Comparison of ENCODE assay signal across 8 cellular contexts in genomic region chr5:17189381-17190036, GRCh38. TPM values are rescaled to one million over a fixed set of nuclear protein-coding genes. Genes with fewer than 3 reads are reported as not detected.
DNase-seq lines count a peak whose midpoint lies in the region; ATAC-seq, FAIRE-seq and TF ChIP-seq lines count a peak whose summit lies in the region.

No MANE protein-coding gene starts in this region.

- H3K4me1 ChIP-seq in A549: peaks cover 51% of the 10 kb centered on the region

- no peak overlapping the region for H3K4me3 ChIP-seq in A549
- no peak overlapping the region for H3K4me3 ChIP-seq in coronary artery

- DNase-seq in A549 (ENCODE audit: low read depth in 1 of 2, low spot score in 1 of 2) (peak; percentile 49 to 83), GM18507 (ENCODE audit: extremely low spot score, insufficient read length, low read depth) (peak; percentile 15), NCI-H460 (ENCODE audit: extremely low read depth, low read depth) (peak; percentile 74), coronary artery (ENCODE audit: low spot score) (peak; percentile 77), medulla oblongata (ENCODE audit: extremely low spot score) (peak; percentile 85)
- peak; percentile 21 for DNase-seq in activated CD4-positive, alpha-beta T cell treated with anti-CD3 and anti-CD28 coated beads for 1 hour
- peak; percentile 5 to 16 for DNase-seq in stimulated activated CD8-positive, alpha-beta memory T cell treated with anti-CD3 and anti-CD28 coated beads, Interleukin-4, amount 100 ng/mL, for 1 hour (ENCODE audit: low read depth in 2 of 2, low spot score in 1 of 2)

- TF ChIP-seq RAD21 in A549 (conservative IDR thresholded peaks at IDR 0.05 in 1 of 2, IDR thresholded peaks at IDR 0.05 in 1 of 2): peak; percentile 86 to 95

- no peaks in the 10 kb centered on the region for H3K9me3 ChIP-seq in A549

- H3K27ac ChIP-seq in A549 (peak overlapping the region; percentile 8 to 75; a peak in 5 of 6 replicates), coronary artery (no peak overlapping the region)

- peak; percentile 64 to 79 for ATAC-seq in A549
- peak; percentile 75 for ATAC-seq in HG03196 (IDR thresholded peaks at IDR 0.05; ENCODE audit: unreplicated experiment)

- 31% methylated on average over 13 of the region's 13 CpGs for WGBS in A549 (ENCODE audit: missing lambda C conversion rate)

- TF ChIP-seq EP300 in A549 (IDR thresholded peaks at IDR 0.05): no peak

- POLR2A ChIA-PET in A549 (lab: Yijun Ruan, JAX): interaction anchor here (2.6 kb wide), 1 partner anchor 253 kb away, joined by 7 read pairs; the partner anchor contains the start of gene MYO10

- peak overlapping the region; percentile 30 for H3K4me2 ChIP-seq in A549

- CTCF ChIA-PET in A549 (lab: Yijun Ruan, JAX): interaction anchor here (0.6 to 4.1 kb wide), 115 partner anchors 8 to 1125 kb away, joined by 3 to 54 read pairs (median 5); no protein-coding TSS in a partner anchor

- TF ChIP-seq CTCF in A549 (IDR thresholded peaks at IDR 0.05) (peak; percentile 91), coronary artery (IDR thresholded peaks at IDR 0.05) (peak; percentile 77)

- TF ChIP-seq POLR2A in A549 (IDR thresholded peaks at IDR 0.05; ENCODE audit: low read length): no peak

- FAIRE-seq in A549 (lab: Jason Lieb, UNC): no peak
- FAIRE-seq in GM18507 (lab: Jason Lieb, UNC): peak; percentile 66

TF ChIP-seq in A549, 52 proteins besides CTCF, POLR2A, EP300 and RAD21:
- TF ChIP-seq GATA3 (IDR thresholded peaks at IDR 0.05; ENCODE audit: borderline replicate concordance) (no peak), FOSB (CRISPR knock-in tag; IDR thresholded peaks at IDR 0.05) (no peak), SMC3 (IDR thresholded peaks at IDR 0.05) (peak; percentile 82)
TF ChIP-seq in A549: peak in this region for 1.

RNA-seq across cellular contexts. Expression of gene BASP1, which starts 27.9 kb away (rescaled TPM):
- 369 and 454 TPM in 2 replicates for polyA plus RNA-seq in A549 (2011; rRNA removed)
- polyA plus RNA-seq in A549 (2012; cell fraction: cytosol; rRNA removed): 308 and 386 TPM in 2 replicates
- 121 and 135 TPM in 2 replicates for polyA plus RNA-seq in A549 (2012; cell fraction: nucleus; rRNA removed)
- 381 to 414 TPM (median 391 TPM) in 3 replicates for polyA plus RNA-seq in A549 (2017; fragmentation: RNase III; extraction: RNeasy Plus Mini Kit Qiagen cat#74134 plus additional on column Dnase treatment)
- 48.8 and 53.9 TPM in 2 replicates for polyA minus RNA-seq in A549 (2011; rRNA and poly(A)+ RNA removed)
- total RNA-seq in NCI-H460 (2014; rRNA removed; shearing (Covaris generic)): 162 and 205 TPM in 2 replicates
- polyA plus RNA-seq in NCI-H460 (2014; cell fraction: nucleus; rRNA removed): 195 and 217 TPM in 2 replicates

Comparison
In these comparisons a context has a peak if more than half of its experiments do, and no peak if none do; other contexts are left out.
1. DNase-seq: peak in every context shown above with its lines; median percentile 85 in medulla oblongata; 77 in coronary artery; 74 in NCI-H460; 66 in A549; 21 in activated CD4-positive, alpha-beta T cell treated with anti-CD3 and anti-CD28 coated beads for 1 hour; 15 in GM18507; 10 in stimulated activated CD8-positive, alpha-beta memory T cell treated with anti-CD3 and anti-CD28 coated beads, Interleukin-4, amount 100 ng/mL, for 1 hour.
2. H3K27ac ChIP-seq: peak in A549 (2 of 2); none in coronary artery (0 of 2).